Comparison of ENCODE assay signal across 11 cellular contexts in the genomic region with DNA sequence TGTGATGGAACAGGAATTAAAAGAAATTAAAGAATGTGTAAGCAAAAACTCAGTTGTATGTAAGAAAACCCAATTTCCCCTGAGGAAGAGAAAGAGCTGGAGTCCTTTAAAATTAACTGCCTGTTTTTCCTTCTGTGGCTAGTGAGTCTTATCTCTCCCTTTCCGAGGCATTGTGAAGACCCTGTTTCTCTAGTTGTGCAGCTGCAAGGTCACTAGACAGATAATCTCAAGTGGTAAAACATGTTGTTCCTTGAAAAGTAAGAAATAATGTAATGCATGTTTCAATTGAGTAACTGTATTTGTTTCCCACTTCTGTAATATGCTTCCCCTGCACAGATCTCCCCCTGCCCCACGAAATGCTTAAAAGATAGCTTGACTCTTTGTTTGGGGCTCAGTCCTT. TPM values are rescaled to one million over a fixed set of nuclear protein-coding genes. Genes with fewer than 3 reads are reported as not detected.
"Had no signal": no experiment of that assay in that cellular context is flagged by ENCODE, and none has a peak within 500 bp of the region (broad histone marks: within the 10 kb centered on the region; RNA-seq: fewer than 3 reads in every experiment).

No MANE protein-coding gene starts in this region.

RNA-seq across cellular contexts. Expression of a gene that starts 4.3 kb away (rescaled TPM):
- total RNA-seq: activated CD4-positive, alpha-beta memory T cell treated with anti-CD3 and anti-CD28 coated beads for 36 hours; activated CD4-positive, alpha-beta T cell treated with anti-CD3 and anti-CD28 coated beads for 36 hours; activated naive CD8-positive, alpha-beta T cell treated with anti-CD3 and anti-CD28 coated beads, Interleukin-2, amount 10 ng/mL, durations not matched to agents 7 days and 5 days; activated T-cell treated with anti-CD3 and anti-CD28 coated beads, Interleukin-2, amount 50 U/mL, for 4 hours; ascending aorta; cardiac muscle cell; M059J; Right ventricle myocardium superior; T-helper 2 cell treated with Interferon-gamma antibody and Interleukin-4, amounts not matched to agents 100 ng/mL and 5 ng/mL, for 36 hours; WTC11 had no signal
- polyA plus RNA-seq: adipose tissue, cardiac muscle cell had no signal

RNA-seq across cellular contexts. Expression of a gene that starts 14.1 kb away (rescaled TPM):
- total RNA-seq: activated CD4-positive, alpha-beta memory T cell treated with anti-CD3 and anti-CD28 coated beads for 36 hours; activated CD4-positive, alpha-beta T cell treated with anti-CD3 and anti-CD28 coated beads for 36 hours; activated naive CD8-positive, alpha-beta T cell treated with anti-CD3 and anti-CD28 coated beads, Interleukin-2, amount 10 ng/mL, durations not matched to agents 7 days and 5 days; activated T-cell treated with anti-CD3 and anti-CD28 coated beads, Interleukin-2, amount 50 U/mL, for 4 hours; ascending aorta; cardiac muscle cell; M059J; Right ventricle myocardium superior; T-helper 2 cell treated with Interferon-gamma antibody and Interleukin-4, amounts not matched to agents 100 ng/mL and 5 ng/mL, for 36 hours; WTC11 had no signal
- polyA plus RNA-seq: adipose tissue, cardiac muscle cell had no signal

RNA-seq across cellular contexts. Expression of a gene that starts 23.6 kb away (rescaled TPM):
- total RNA-seq: activated CD4-positive, alpha-beta memory T cell treated with anti-CD3 and anti-CD28 coated beads for 36 hours; activated CD4-positive, alpha-beta T cell treated with anti-CD3 and anti-CD28 coated beads for 36 hours; activated naive CD8-positive, alpha-beta T cell treated with anti-CD3 and anti-CD28 coated beads, Interleukin-2, amount 10 ng/mL, durations not matched to agents 7 days and 5 days; activated T-cell treated with anti-CD3 and anti-CD28 coated beads, Interleukin-2, amount 50 U/mL, for 4 hours; ascending aorta; cardiac muscle cell; M059J; Right ventricle myocardium superior; T-helper 2 cell treated with Interferon-gamma antibody and Interleukin-4, amounts not matched to agents 100 ng/mL and 5 ng/mL, for 36 hours; WTC11 had no signal
- polyA plus RNA-seq: adipose tissue had no signal

RNA-seq across cellular contexts. Expression of a gene that starts 43.3 kb away (rescaled TPM):
- total RNA-seq: ascending aorta, Right ventricle myocardium superior had no signal
